Comparison of ENCODE assay signal across 1 cellular context in genomic region chr16:79284760-79285159, GRCh38.
TF ChIP-seq lines count a peak whose summit lies in the region.

No MANE protein-coding gene starts in this region.

TF ChIP-seq in GM23338, 12 proteins besides CTCF, POLR2A, EP300 and RAD21 (continued from another document):
- no peak for TF ChIP-seq ZNF462 (CRISPR knock-in tag; IDR thresholded peaks at IDR 0.05)
- no peak for TF ChIP-seq ZNF331 (CRISPR knock-in tag; IDR thresholded peaks at IDR 0.05; ENCODE audit: low read depth)
- TF ChIP-seq EZH2phosphoT487 (IDR thresholded peaks at IDR 0.05; ENCODE audit: unreplicated experiment), result no peak
- TF ChIP-seq NANOG (IDR thresholded peaks at IDR 0.05; ENCODE audit: borderline replicate concordance), result no peak
- no peak for TF ChIP-seq ETS1 (IDR thresholded peaks at IDR 0.05)
- TF ChIP-seq JUNB (IDR thresholded peaks at IDR 0.05; ENCODE audit: unreplicated experiment), result no peak
- no peak for TF ChIP-seq CREB1 (CRISPR knock-in tag; IDR thresholded peaks at IDR 0.05; ENCODE audit: low read depth)
- TF ChIP-seq EZH2 (IDR thresholded peaks at IDR 0.05; ENCODE audit: low read depth, unreplicated experiment), result no peak
- TF ChIP-seq ZNF114 (CRISPR knock-in tag; IDR thresholded peaks at IDR 0.05), result no peak
- TF ChIP-seq STAT1 (IDR thresholded peaks at IDR 0.05; ENCODE audit: unreplicated experiment), result no peak
- TF ChIP-seq POLR2AphosphoS5 (IDR thresholded peaks at IDR 0.05; ENCODE audit: low read depth), result no peak
TF ChIP-seq in GM23338: peak in this region for 0.
